25 cellular contexts compared by ENCODE assay signal in genomic region chr18:63173983-63174382, GRCh38.
"Had no signal": no experiment of that assay in that cellular context is flagged by ENCODE, and none has a peak within 500 bp of the region (broad histone marks: within the 10 kb centered on the region; RNA-seq: fewer than 3 reads in every experiment).

No MANE protein-coding gene starts in this region.

- H2AFZ ChIP-seq: parathyroid adenoma had no signal

- H3K4me3 Mint-ChIP-seq: activated CD4-positive, alpha-beta memory T cell treated with anti-CD3 and anti-CD28 coated beads, Interleukin-2, amount 10 ng/mL, durations not matched to agents 7 days and 5 days; activated T-cell treated with anti-CD3 and anti-CD28 coated beads, Interleukin-2, amount 50 U/mL, for 72 hours; mesothelial cell of epicardium; nephron had no signal

- H3K79me2 ChIP-seq: parathyroid adenoma had no signal

- H3K27ac ChIP-seq: adrenal gland, ascending aorta, brain microvascular endothelial cell, neutrophil, parathyroid adenoma, right lobe of liver, testis, WERI-Rb-1 had no signal

- H3K27me3 ChIP-seq: adrenal gland, ascending aorta, brain microvascular endothelial cell, neutrophil, right lobe of liver, testis had no signal

- ATAC-seq: left lobe of liver, right lobe of liver had no signal

- H3K9ac ChIP-seq: parathyroid adenoma had no signal

- H3K4me1 ChIP-seq: adrenal gland, parathyroid adenoma, right lobe of liver had no signal

- H3K36me3 ChIP-seq: adrenal gland, ascending aorta, brain microvascular endothelial cell, neutrophil, right lobe of liver, WERI-Rb-1 had no signal

- H3K27ac Mint-ChIP-seq: activated CD4-positive, alpha-beta memory T cell treated with anti-CD3 and anti-CD28 coated beads, Interleukin-2, amount 10 ng/mL, durations not matched to agents 7 days and 5 days; mesothelial cell of epicardium had no signal

- FAIRE-seq: small intestine had no signal

- H3K4me3 ChIP-seq: adrenal gland, lung, right lobe of liver, testis had no signal

- DNase-seq: activated CD4-positive, alpha-beta memory T cell treated with anti-CD3 and anti-CD28 coated beads, Interleukin-2, amount 10 ng/mL, durations not matched to agents 7 days and 5 days; activated CD4-positive, alpha-beta T cell treated with anti-CD3 and anti-CD28 coated beads for 4 hours; activated effector memory CD4-positive, alpha-beta T cell treated with anti-CD3 and anti-CD28 coated beads, Interleukin-2, amount 50 U/mL, for 16 hours; activated naive CD4-positive, alpha-beta T cell treated with anti-CD3 and anti-CD28 coated beads, Interleukin-2, amount 50 U/mL, for 16 hours; activated T-cell treated with anti-CD3 and anti-CD28 coated beads, Interleukin-2, amount 50 U/mL, for 72 hours; adrenal gland; brain microvascular endothelial cell; central memory CD4-positive, alpha-beta T cell; dermis blood vessel endothelial cell; effector CD8-positive, alpha-beta T cell; foreskin melanocyte; right lobe of liver; small intestine; stimulated activated CD4-positive, alpha-beta T cell treated with anti-CD3 and anti-CD28 coated beads, Interleukin-2, amount 100 ng/mL, for 24 hours; stimulated activated naive CD4-positive, alpha-beta T cell; testis; trophoblast cell; WERI-Rb-1 had no signal

- H3K27me3 Mint-ChIP-seq: activated CD4-positive, alpha-beta memory T cell treated with anti-CD3 and anti-CD28 coated beads, Interleukin-2, amount 10 ng/mL, durations not matched to agents 7 days and 5 days had no signal

- H3K9me3 ChIP-seq: adrenal gland, ascending aorta, neutrophil, right lobe of liver, testis had no signal

- H3K9me3 Mint-ChIP-seq: activated CD4-positive, alpha-beta memory T cell treated with anti-CD3 and anti-CD28 coated beads, Interleukin-2, amount 10 ng/mL, durations not matched to agents 7 days and 5 days; activated T-cell treated with anti-CD3 and anti-CD28 coated beads, Interleukin-2, amount 50 U/mL, for 72 hours; nephron had no signal
